ENCODE assay signal across 7 cellular contexts in genomic region chr5:9156282-9156681, GRCh38.
A peak's percentile ranks its signal among the peaks of the same experiment; 100 is the strongest.
DNase-seq lines count a peak whose midpoint lies in the region; ATAC-seq and TF ChIP-seq lines count a peak whose summit lies in the region.

No MANE protein-coding gene starts in this region.

- no peaks in the 10 kb centered on the region for H3K9me3 ChIP-seq in ascending aorta

- DNase-seq in GM13977 (ENCODE audit: low spot score) (peak; percentile 33), HPDE6-E6E7 (ENCODE audit: extremely low spot score) (peak; percentile 45), ascending aorta (ENCODE audit: low spot score in 2 of 2) (peak in 1 of 2 donors; percentile 72), kidney epithelial cell (ENCODE audit: low read depth) (no peak), mesenteric fat pad (ENCODE audit: low spot score) (no peak), middle frontal gyrus (ENCODE audit: extremely low spot score, low spot score) (no peak)

- no peak overlapping the region for H3K27ac ChIP-seq in ascending aorta

- H3K27me3 ChIP-seq in ascending aorta = no peaks in the 10 kb centered on the region
- H3K27me3 ChIP-seq in kidney epithelial cell (ENCODE audit: control insufficient read depth, insufficient read depth, low read length) = no peaks in the 10 kb centered on the region

- ATAC-seq in GM21381 (IDR thresholded peaks at IDR 0.05; ENCODE audit: unreplicated experiment) = no peak

- H3K36me3 ChIP-seq in ascending aorta = no peaks in the 10 kb centered on the region
- no peaks in the 10 kb centered on the region for H3K36me3 ChIP-seq in kidney epithelial cell (ENCODE audit: control insufficient read depth, insufficient read depth, low read length)

- in situ Hi-C loops in GM13977 (cut with MboI; ENCODE audit: low pct_unique_long_range_greater_than_20kb, low sequenced_read_pairs, unreplicated experiment) = no loop called here

- H3K4me3 ChIP-seq in ascending aorta (no peak overlapping the region), kidney epithelial cell (ENCODE audit: low read depth, low read length) (no peak overlapping the region)

- peak; percentile 58 for TF ChIP-seq CTCF in GM13977 (IDR thresholded peaks at IDR 0.05; ENCODE audit: extremely low read depth, insufficient read depth, missing control alignments)
- TF ChIP-seq CTCF in ascending aorta (IDR thresholded peaks at IDR 0.05) = peak in 2 of 3 experiments; percentile 39 to 51
- peak; percentile 38 for TF ChIP-seq CTCF in kidney epithelial cell (IDR thresholded peaks at IDR 0.05; ENCODE audit: insufficient read depth, low read length, poor library complexity, severe bottlenecking)

- no peaks in the 10 kb centered on the region for H3K4me1 ChIP-seq in ascending aorta

- intact Hi-C loops in ascending aorta (cut with DNase I) = loop anchor here (1.0 kb wide), 1 partner anchor 388 kb away; no protein-coding TSS in a partner anchor

Comparison
In these comparisons a context has a peak if more than half of its experiments do, and no peak if none do; other contexts are left out.
1. DNase-seq: peak in GM13977 (single experiment) and HPDE6-E6E7 (single experiment); none in kidney epithelial cell (single experiment), mesenteric fat pad (single experiment) and middle frontal gyrus (single experiment).
2. Peak in every context shown above with its lines, with median percentiles within 50 percentile points of each other: CTCF ChIP-seq.